ENCODE assay signal across 19 cellular contexts in genomic region chr3:14608298-14608697, GRCh38. TPM values are rescaled to one million over a fixed set of nuclear protein-coding genes. Genes with fewer than 3 reads are reported as not detected.
DNase-seq lines count a peak whose midpoint lies in the region; ATAC-seq and TF ChIP-seq lines count a peak whose summit lies in the region.
"Had no signal": no experiment of that assay in that cellular context is flagged by ENCODE, and none has a peak within 500 bp of the region (broad histone marks: within the 10 kb centered on the region; RNA-seq: fewer than 3 reads in every experiment).

No MANE protein-coding gene starts in this region.

- H3K9me3 ChIP-seq in SK-N-SH (no peaks in the 10 kb centered on the region), neural progenitor cell (ENCODE audit: low read depth) (no peaks in the 10 kb centered on the region)

- H3K79me2 ChIP-seq in SK-N-SH (ENCODE audit: insufficient read depth) (no peaks in the 10 kb centered on the region), neural progenitor cell (ENCODE audit: low read depth) (no peaks in the 10 kb centered on the region)

- H2AFZ ChIP-seq in SK-N-SH (ENCODE audit: low read depth) = no peak overlapping the region
- H2AFZ ChIP-seq in neural progenitor cell (replicated peaks) = peak overlapping the region; percentile 42

- H3K27me3 ChIP-seq in SK-N-SH (ENCODE audit: insufficient read depth) (peaks cover 11% of the 10 kb centered on the region; the same call in 1 of the 2 replicates), brain microvascular endothelial cell (replicated peaks) (peaks cover 20% of the 10 kb centered on the region), neural progenitor cell (peaks cover 37% of the 10 kb centered on the region)

- H4K20me1 ChIP-seq in SK-N-SH (ENCODE audit: insufficient read depth) = no peaks in the 10 kb centered on the region
- peaks cover 3% of the 10 kb centered on the region for H4K20me1 ChIP-seq in neural progenitor cell (ENCODE audit: low read depth)

- in situ Hi-C loops in brain microvascular endothelial cell (cut with HindIII; ENCODE audit: low pct_ligation_motif_present, low sequenced_read_pairs) = no loop called here

- POLR2A ChIA-PET in SK-N-SH (lab: Yijun Ruan, JAX) = no interaction called here

- peaks cover 17% of the 10 kb centered on the region for H3K27me3 Mint-ChIP-seq in neural progenitor cell (ENCODE audit: insufficient read depth, low read depth)

- no peaks in the 10 kb centered on the region for H3K36me3 Mint-ChIP-seq in neural progenitor cell

- H3K27ac ChIP-seq in SK-N-SH (ENCODE audit: low read depth in 2 of 2, low read length in 1 of 2) (no peak overlapping the region), brain microvascular endothelial cell (no peak overlapping the region), neural progenitor cell (no peak overlapping the region)
- H3K27ac ChIP-seq: C4-2B had no signal

- H3K36me3 ChIP-seq in SK-N-SH (replicated peaks in 1 of 2; ENCODE audit: control insufficient read depth in 1 of 2, insufficient read depth in 2 of 2, low read length in 1 of 2) = no peaks in the 10 kb centered on the region
- H3K36me3 ChIP-seq in brain microvascular endothelial cell (replicated peaks) = no peaks in the 10 kb centered on the region
- H3K36me3 ChIP-seq in neural progenitor cell = no peaks in the 10 kb centered on the region

- TF ChIP-seq RAD21 in SK-N-SH (IDR thresholded peaks at IDR 0.05; ENCODE audit: low read length) = 0 out of 2 replicates have a peak, but pooled peaks have one; percentile 8

- ATAC-seq in SK-N-SH treated with all-trans-retinoic acid at 6 μM for 48 hours = no peak; the same call in 2 of the 3 replicates
- ATAC-seq: activated naive CD4-positive, alpha-beta T cell treated with anti-CD3 and anti-CD28 coated beads, Interleukin-2, amount 50 U/mL, for 72 hours; Right ventricle myocardium inferior had no signal

- no peak overlapping the region for H3K27ac Mint-ChIP-seq in neural progenitor cell
- H3K27ac Mint-ChIP-seq: activated CD4-positive, alpha-beta T cell treated with anti-CD3 and anti-CD28 coated beads, Interleukin-2, amount 10 ng/mL, durations not matched to agents 7 days and 5 days; activated naive CD4-positive, alpha-beta T cell treated with anti-CD3 and anti-CD28 coated beads, Interleukin-2, amount 50 U/mL, for 72 hours; immature natural killer cell had no signal

- H3K4me1 ChIP-seq in SK-N-SH (ENCODE audit: control insufficient read depth in 1 of 2, insufficient read depth in 2 of 2, low read depth in 1 of 2, low read length in 1 of 2) (no peaks in the 10 kb centered on the region), neural progenitor cell (no peaks in the 10 kb centered on the region)

- H3K4me1 Mint-ChIP-seq in neural progenitor cell = peaks cover 26% of the 10 kb centered on the region
- H3K4me1 Mint-ChIP-seq: immature natural killer cell had no signal

- H3K9me2 ChIP-seq in SK-N-SH = no peaks in the 10 kb centered on the region

- no peak overlapping the region for H3K4me3 Mint-ChIP-seq in neural progenitor cell
- H3K4me3 Mint-ChIP-seq: activated CD4-positive, alpha-beta T cell treated with anti-CD3 and anti-CD28 coated beads, Interleukin-2, amount 10 ng/mL, durations not matched to agents 7 days and 5 days; immature natural killer cell had no signal

- TF ChIP-seq EP300 in SK-N-SH (IDR thresholded peaks at IDR 0.05; ENCODE audit: borderline replicate concordance in 1 of 2, low read depth in 1 of 2, low read length in 1 of 2) = no peak

- DNase-seq in SK-N-SH (no peak), NCI-H226 (peak; percentile 28), brain microvascular endothelial cell (no peak), neural progenitor cell (ENCODE audit: low spot score) (peak; percentile 25), OCI-M1 (lab: John Stamatoyannopoulos, UW) (no peak), NCI-H510A (lab: John Stamatoyannopoulos, UW) (no peak), NAMALWA (ENCODE audit: low spot score) (no peak)
- DNase-seq: activated CD4-positive, alpha-beta T cell treated with anti-CD3 and anti-CD28 coated beads, Interleukin-2, amount 10 ng/mL, durations not matched to agents 7 days and 5 days; effector CD8-positive, alpha-beta T cell; immature natural killer cell; IMR-90; mammary epithelial cell; NK-92 treated with Interleukin-12 subunit alpha and Interleukin-12 subunit beta, amount 100 ng/mL, for 24 hours; occipital lobe; retina had no signal

- H3K9ac ChIP-seq in SK-N-SH (no peak overlapping the region), neural progenitor cell (no peak overlapping the region)

- WGBS in SK-N-SH (ENCODE audit: low lambda C conversion rate) = 45% methylated on average over 2 of the region's 3 CpGs

- H3F3A ChIP-seq in SK-N-SH (replicated peaks; ENCODE audit: insufficient read depth) (no peaks in the 10 kb centered on the region), neural progenitor cell (ENCODE audit: low read depth) (peaks cover 3% of the 10 kb centered on the region)

- H3K4me2 ChIP-seq in SK-N-SH = no peak overlapping the region
- no peak overlapping the region for H3K4me2 ChIP-seq in neural progenitor cell

- CTCF ChIA-PET in SK-N-SH (lab: Yijun Ruan, JAX) = interaction anchor here (1.1 to 2.2 kb wide), 2 partner anchors 47 to 99 kb away, joined by 3 to 10 read pairs; no protein-coding TSS in a partner anchor

- H3K9me3 Mint-ChIP-seq in neural progenitor cell = peaks cover 2% of the 10 kb centered on the region
- H3K9me3 Mint-ChIP-seq: activated CD4-positive, alpha-beta T cell treated with anti-CD3 and anti-CD28 coated beads, Interleukin-2, amount 10 ng/mL, durations not matched to agents 7 days and 5 days had no signal

- TF ChIP-seq CTCF in SK-N-SH (IDR thresholded peaks at IDR 0.05) (no peak), brain microvascular endothelial cell (IDR thresholded peaks at IDR 0.05; ENCODE audit: low read depth, low read length, missing control alignments) (peak; percentile 24), neural progenitor cell (IDR thresholded peaks at IDR 0.05) (peak; percentile 28)

- no peak overlapping the region for H3K4me3 ChIP-seq in SK-N-SH (ENCODE audit: low read depth in 2 of 2, low read length in 1 of 2)
- H3K4me3 ChIP-seq in brain microvascular endothelial cell (ENCODE audit: low read depth, low read length) = no peak overlapping the region
- no peak overlapping the region for H3K4me3 ChIP-seq in neural progenitor cell

TF ChIP-seq in SK-N-SH, 30 proteins besides CTCF, POLR2A, EP300 and RAD21:
- TF ChIP-seq MXI1 (IDR thresholded peaks at IDR 0.05; ENCODE audit: low read depth, low read length) (no peak), POLR2AphosphoS5 (IDR thresholded peaks at IDR 0.05; ENCODE audit: low read depth, low read length) (no peak), MEF2A (IDR thresholded peaks at IDR 0.05; ENCODE audit: borderline replicate concordance, low read depth) (no peak), TEAD4 (IDR thresholded peaks at IDR 0.05; ENCODE audit: borderline replicate concordance, insufficient read depth) (no peak), ELF1 (IDR thresholded peaks at IDR 0.05) (no peak)

TF ChIP-seq in SK-N-SH treated with all-trans-retinoic acid at 6 μM for 48 hours, 23 proteins besides CTCF, POLR2A, EP300 and RAD21:
- no peak for TF ChIP-seq ZFP3 (CRISPR knock-in tag; IDR thresholded peaks at IDR 0.05)
- no peak for TF ChIP-seq ZNF8 (CRISPR knock-in tag; IDR thresholded peaks at IDR 0.05)
- no peak for TF ChIP-seq ARNTL (CRISPR knock-in tag; IDR thresholded peaks at IDR 0.05; ENCODE audit: borderline replicate concordance, low read depth)
- TF ChIP-seq ESRRG (CRISPR knock-in tag; IDR thresholded peaks at IDR 0.05) = no peak
- no peak for TF ChIP-seq SNAI2 (CRISPR knock-in tag; IDR thresholded peaks at IDR 0.05)
- TF ChIP-seq CREB5 (CRISPR knock-in tag; IDR thresholded peaks at IDR 0.05; ENCODE audit: low read depth) = no peak

RNA-seq across cellular contexts. Expression of gene CCDC174, which starts 43.3 kb away (rescaled TPM):
- polyA plus RNA-seq in SK-N-SH (2012; rRNA removed) = 6.6 and 8.5 TPM in 2 replicates
- polyA plus RNA-seq in SK-N-SH (2012; cell fraction: cytosol; rRNA removed) = 7.5 and 9.3 TPM in 2 replicates
- polyA plus RNA-seq in SK-N-SH (2012; cell fraction: nucleus; rRNA removed) = 15.9 and 19.3 TPM in 2 replicates
- total RNA-seq in neural progenitor cell (ENCODE audit: low replicate concordance) = 13.0 and 15.6 TPM in 2 replicates

Comparison
In these comparisons a context has a peak if more than half of its experiments do, and no peak if none do; other contexts are left out.
1. DNase-seq: peak in NCI-H226 (single experiment) and neural progenitor cell (single experiment); none in SK-N-SH (single experiment), brain microvascular endothelial cell (single experiment), OCI-M1 (single experiment), NCI-H510A (single experiment) and NAMALWA (single experiment).